ENCODE assay signal across 13 cellular contexts in the genomic region with DNA sequence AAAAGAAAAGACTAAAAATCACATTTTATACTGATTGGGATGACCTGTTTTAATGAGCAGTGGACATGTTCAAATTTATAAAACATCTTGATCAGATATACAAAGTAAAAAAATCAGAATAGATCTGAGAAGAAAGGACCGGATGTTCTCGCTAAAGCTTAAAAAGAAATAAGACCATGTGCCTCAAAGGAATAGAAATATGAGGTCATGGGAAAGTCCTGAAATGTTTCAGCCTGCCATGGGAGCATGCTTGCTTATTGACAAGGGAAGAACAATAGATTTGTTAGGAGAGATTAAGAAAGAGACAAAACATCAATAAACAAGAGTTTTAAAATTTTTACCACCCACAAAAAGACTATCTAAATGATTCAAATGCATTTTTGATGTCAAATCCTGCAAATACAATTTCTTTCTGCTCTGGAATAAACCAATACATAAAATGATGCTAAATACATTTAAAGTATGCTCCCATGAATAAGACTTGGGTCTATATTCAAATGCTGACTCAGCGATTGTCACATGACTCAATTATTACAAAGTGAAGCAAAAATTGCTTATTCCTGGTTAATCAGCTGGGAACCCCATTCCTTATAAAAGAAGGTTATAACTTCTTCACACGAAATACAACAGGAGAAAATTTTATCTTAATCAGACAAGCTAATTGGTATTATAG.
DNase-seq lines count a peak whose midpoint lies in the region; ATAC-seq, FAIRE-seq and TF ChIP-seq lines count a peak whose summit lies in the region.
"Had no signal": no experiment of that assay in that cellular context is flagged by ENCODE, and none has a peak within 500 bp of the region (broad histone marks: within the 10 kb centered on the region; RNA-seq: fewer than 3 reads in every experiment).

No MANE protein-coding gene starts in this region.

- H2AK5ac ChIP-seq in H1 (ENCODE audit: low read depth, low read length) = no peak overlapping the region

- H3K9me3 ChIP-seq in OCI-LY3 (ENCODE audit: insufficient read depth, low read length) (no peaks in the 10 kb centered on the region), H1 (ENCODE audit: insufficient read depth in 2 of 2, low read depth in 1 of 2, low read length in 1 of 2) (no peaks in the 10 kb centered on the region)
- H3K9me3 ChIP-seq: BLaER1 treated with 17β-estradiol and CSF1 and Interleukin-3, amounts not matched to agents 10 nM and 100 nM had no signal

- H3K27me3 ChIP-seq in OCI-LY3 (ENCODE audit: low read depth, low read length) (no peaks in the 10 kb centered on the region), H1 (replicated peaks in 1 of 4; ENCODE audit: control insufficient read depth in 3 of 4, extremely low read depth in 1 of 4, insufficient read depth in 3 of 4, low read length in 3 of 4) (peaks cover 0 to 1% (median 0%) of the 10 kb centered on the region in 4 experiments; a peak in 1 of 7 replicates)
- H3K27me3 ChIP-seq: BLaER1 treated with 17β-estradiol and CSF1 and Interleukin-3, amounts not matched to agents 10 nM and 100 nM had no signal

- ATAC-seq in GM18502 (IDR thresholded peaks at IDR 0.05; ENCODE audit: poor library complexity, unreplicated experiment) = peak; percentile 11
- ATAC-seq in HG03108 (IDR thresholded peaks at IDR 0.05; ENCODE audit: unreplicated experiment) = no peak
- ATAC-seq in HG02970 (IDR thresholded peaks at IDR 0.05; ENCODE audit: low FRiP score, unreplicated experiment) = no peak

- POLR2A ChIA-PET in H1 (lab: Charles Lee; ENCODE audit: partially characterized antibody) = no interaction called here

- no peak for TF ChIP-seq POLR2A in H1 (IDR thresholded peaks at IDR 0.05; ENCODE audit: control extremely low read depth in 1 of 2, low read depth in 2 of 2, low read length in 2 of 2)

- no peaks in the 10 kb centered on the region for H4K20me1 ChIP-seq in OCI-LY3 (ENCODE audit: insufficient read depth, low read length)
- no peaks in the 10 kb centered on the region for H4K20me1 ChIP-seq in H1 (replicated peaks in 1 of 2; ENCODE audit: control insufficient read depth in 1 of 2, insufficient read depth in 2 of 2, low read length in 2 of 2)
- H4K20me1 ChIP-seq: BLaER1 treated with 17β-estradiol and CSF1 and Interleukin-3, amounts not matched to agents 10 nM and 100 nM had no signal

- H3K4ac ChIP-seq in H1 (replicated peaks; ENCODE audit: insufficient read length, low read depth, low read length) = no peak overlapping the region

- H2AFZ ChIP-seq in OCI-LY3 (ENCODE audit: low read depth, low read length) = no peak overlapping the region
- no peak overlapping the region for H2AFZ ChIP-seq in H1 (ENCODE audit: low read length)

- TF ChIP-seq CTCF in GM12865 (IDR thresholded peaks at IDR 0.05; ENCODE audit: insufficient read depth, low read depth, low read length, missing control alignments) = no peak
- no peak for TF ChIP-seq CTCF in OCI-LY3 (IDR thresholded peaks at IDR 0.05; ENCODE audit: low read depth, low read length)
- TF ChIP-seq CTCF in H1 (IDR thresholded peaks at IDR 0.05; ENCODE audit: control extremely low read depth in 1 of 3, insufficient read depth in 1 of 3, low read depth in 1 of 3, low read length in 3 of 3) = no peak

- WGBS in H1 (ENCODE audit: extremely low coverage in 1 of 2, insufficient coverage in 1 of 2, insufficient read length in 1 of 2, insufficient replicate concordance in 2 of 2, low coverage in 1 of 2, low lambda C conversion rate in 2 of 2, missing lambda C conversion rate in 1 of 2), 2 experiments = 66% methylated on average over 4 of the region's 4 CpGs; no CpG with 5 or more reads in 1 of the 2 experiments

- H3K4me1 ChIP-seq in OCI-LY3 (ENCODE audit: low read length) (peaks cover 12% of the 10 kb centered on the region), H1 (replicated peaks in 1 of 4; ENCODE audit: control insufficient read depth in 3 of 4, insufficient read depth in 4 of 4, low read length in 3 of 4) (no peaks in the 10 kb centered on the region; a peak in 1 of 7 replicates)
- H3K4me1 ChIP-seq: BLaER1 treated with 17β-estradiol and CSF1 and Interleukin-3, amounts not matched to agents 10 nM and 100 nM had no signal

- H2BK20ac ChIP-seq in H1 (ENCODE audit: low read length) = no peak overlapping the region

- H2BK15ac ChIP-seq in H1 (ENCODE audit: low read length) = no peak overlapping the region

- H3K4me2 ChIP-seq in OCI-LY3 (ENCODE audit: low read length) (peak overlapping the region; percentile 6), H1 (ENCODE audit: insufficient read depth in 1 of 2, low read depth in 2 of 2, low read length in 2 of 2) (no peak overlapping the region)
- H3K4me2 ChIP-seq: BLaER1 treated with 17β-estradiol and CSF1 and Interleukin-3, amounts not matched to agents 10 nM and 100 nM; KMS-11 had no signal

- DNase-seq in GM12865 (ENCODE audit: low read depth) = peak; percentile 42
- DNase-seq in H1 (ENCODE audit: low read depth in 1 of 2, low spot score in 2 of 2) = no peak
- DNase-seq in DMS53 treated with DMSO at 0.1 percent for 48 hours (lab: John Stamatoyannopoulos, UW; ENCODE audit: unreplicated experiment) = no peak
- DNase-seq in urothelium cell line (ENCODE audit: low spot score) = no peak
- DNase-seq: DMS79, HFFc6 had no signal

- no peak overlapping the region for H2BK12ac ChIP-seq in H1 (ENCODE audit: low read depth, low read length)

- H3K56ac ChIP-seq in H1 (replicated peaks; ENCODE audit: insufficient read length, low read depth, low read length) = no peak overlapping the region

- H3K79me2 ChIP-seq in OCI-LY3 (ENCODE audit: low read length) (no peaks in the 10 kb centered on the region), H1 (ENCODE audit: control insufficient read depth in 1 of 2, insufficient read depth in 2 of 2, low read length in 2 of 2) (no peaks in the 10 kb centered on the region)

- H2BK5ac ChIP-seq in H1 (ENCODE audit: low read depth, low read length) = no peak overlapping the region

- no peaks in the 10 kb centered on the region for H3K79me1 ChIP-seq in H1 (ENCODE audit: low read depth, low read length)

- no peak for TF ChIP-seq EP300 in H1 (IDR thresholded peaks at IDR 0.05; ENCODE audit: borderline replicate concordance in 1 of 2, low read depth in 2 of 2, low read length in 2 of 2)

- H4K5ac ChIP-seq in H1 (ENCODE audit: insufficient read length, low read depth, low read length) = no peak overlapping the region

- H3K9ac ChIP-seq in OCI-LY3 (ENCODE audit: low read length) (no peak overlapping the region), H1 (replicated peaks in 1 of 4; ENCODE audit: extremely low read depth in 1 of 4, low read depth in 3 of 4, low read length in 3 of 4) (no peak overlapping the region)
- H3K9ac ChIP-seq: BLaER1 treated with 17β-estradiol and CSF1 and Interleukin-3, amounts not matched to agents 10 nM and 100 nM; KMS-11 had no signal

- no peak overlapping the region for H2BK120ac ChIP-seq in H1 (replicated peaks; ENCODE audit: low read depth, low read length)

- no peaks in the 10 kb centered on the region for H3K23me2 ChIP-seq in H1 (ENCODE audit: low read depth, low read length)

- H3K23ac ChIP-seq in H1 (ENCODE audit: insufficient read length) = no peak overlapping the region

- no peak overlapping the region for H3K14ac ChIP-seq in H1 (ENCODE audit: insufficient read length)

- H3K27ac ChIP-seq in OCI-LY3 (ENCODE audit: low read length) (no peak overlapping the region), H1 (ENCODE audit: low read depth, low read length) (no peak overlapping the region)
- H3K27ac ChIP-seq: BLaER1 treated with 17β-estradiol and CSF1 and Interleukin-3, amounts not matched to agents 10 nM and 100 nM; HL-60; KMS-11 had no signal

- FAIRE-seq in H1 (lab: Jason Lieb, UNC) (no peak), urothelium cell line (lab: Jason Lieb, UNC) (no peak)

- TF ChIP-seq RAD21 in H1 (IDR thresholded peaks at IDR 0.05 in 1 of 2, conservative IDR thresholded peaks at IDR 0.05 in 1 of 2; ENCODE audit: low read depth in 2 of 2, low read length in 2 of 2) = no peak

- H3K36me3 ChIP-seq in OCI-LY3 (replicated peaks; ENCODE audit: low read depth, low read length) = no peaks in the 10 kb centered on the region
- H3K36me3 ChIP-seq in H1 (ENCODE audit: control insufficient read depth in 2 of 4, insufficient read depth in 4 of 4, low read length in 3 of 4) = no peaks in the 10 kb centered on the region
- H3K36me3 ChIP-seq: BLaER1 treated with 17β-estradiol and CSF1 and Interleukin-3, amounts not matched to agents 10 nM and 100 nM had no signal

- no peak overlapping the region for H4K91ac ChIP-seq in H1 (replicated peaks; ENCODE audit: insufficient read length, low read length)

- H4K8ac ChIP-seq in H1 (ENCODE audit: extremely low read depth, insufficient read depth, low read length) = no peak overlapping the region

- H3K18ac ChIP-seq in H1 (ENCODE audit: extremely low read depth, low read length) = no peak overlapping the region

- CTCF ChIA-PET in H1 (lab: Charles Lee; ENCODE audit: partially characterized antibody) = interaction anchor here (0.6 to 3.5 kb wide), 32 partner anchors 8 to 804 kb away, joined by 3 to 115 read pairs (median 4); no protein-coding TSS in a partner anchor

- H3K4me3 ChIP-seq in GM12865 (ENCODE audit: low read depth, low read length) = no peak overlapping the region
- H3K4me3 ChIP-seq in OCI-LY3 (ENCODE audit: low read length) = no peak overlapping the region
- H3K4me3 ChIP-seq in H1 (ENCODE audit: extremely low read depth in 1 of 4, insufficient read depth in 2 of 4, low read depth in 3 of 4, low read length in 4 of 4) = no peak overlapping the region
- H3K4me3 ChIP-seq: BLaER1 treated with 17β-estradiol and CSF1 and Interleukin-3, amounts not matched to agents 10 nM and 100 nM had no signal

TF ChIP-seq in H1, 55 proteins besides CTCF, POLR2A, EP300 and RAD21 (continues in another document):
- TF ChIP-seq BACH1 (IDR thresholded peaks at IDR 0.05; ENCODE audit: low read length) (peak; percentile 52; the same call in 1 of the 2 replicates), CBX8 (IDR thresholded peaks at IDR 0.05; ENCODE audit: borderline replicate concordance, low read depth, low read length) (no peak)
